1 cellular context compared by ENCODE assay signal in the genomic region with DNA sequence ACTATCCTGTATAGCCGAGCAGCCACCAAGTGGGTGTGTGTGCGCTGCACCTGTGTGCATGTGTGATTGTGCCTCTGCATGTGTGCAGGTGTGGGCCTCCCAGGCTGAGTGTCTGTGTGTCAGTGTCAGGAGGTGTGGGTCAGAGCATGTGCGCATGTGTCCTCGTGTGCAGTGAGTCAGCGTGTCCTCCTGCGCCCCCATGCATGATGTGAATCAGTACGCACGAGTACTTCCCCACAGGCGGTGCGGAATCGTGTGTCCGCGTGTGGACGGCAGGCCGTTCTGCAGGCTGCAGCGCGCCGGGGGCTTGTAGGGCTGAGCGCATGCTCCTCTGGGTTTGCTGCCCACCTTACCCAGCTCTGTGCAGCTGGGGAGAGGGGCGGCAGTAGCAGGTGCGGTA.
TF ChIP-seq lines count a peak whose summit lies in the region.

No MANE protein-coding gene starts in this region.

TF ChIP-seq in GM23338, 12 proteins besides CTCF, POLR2A, EP300 and RAD21:
- TF ChIP-seq, protein P1, sequence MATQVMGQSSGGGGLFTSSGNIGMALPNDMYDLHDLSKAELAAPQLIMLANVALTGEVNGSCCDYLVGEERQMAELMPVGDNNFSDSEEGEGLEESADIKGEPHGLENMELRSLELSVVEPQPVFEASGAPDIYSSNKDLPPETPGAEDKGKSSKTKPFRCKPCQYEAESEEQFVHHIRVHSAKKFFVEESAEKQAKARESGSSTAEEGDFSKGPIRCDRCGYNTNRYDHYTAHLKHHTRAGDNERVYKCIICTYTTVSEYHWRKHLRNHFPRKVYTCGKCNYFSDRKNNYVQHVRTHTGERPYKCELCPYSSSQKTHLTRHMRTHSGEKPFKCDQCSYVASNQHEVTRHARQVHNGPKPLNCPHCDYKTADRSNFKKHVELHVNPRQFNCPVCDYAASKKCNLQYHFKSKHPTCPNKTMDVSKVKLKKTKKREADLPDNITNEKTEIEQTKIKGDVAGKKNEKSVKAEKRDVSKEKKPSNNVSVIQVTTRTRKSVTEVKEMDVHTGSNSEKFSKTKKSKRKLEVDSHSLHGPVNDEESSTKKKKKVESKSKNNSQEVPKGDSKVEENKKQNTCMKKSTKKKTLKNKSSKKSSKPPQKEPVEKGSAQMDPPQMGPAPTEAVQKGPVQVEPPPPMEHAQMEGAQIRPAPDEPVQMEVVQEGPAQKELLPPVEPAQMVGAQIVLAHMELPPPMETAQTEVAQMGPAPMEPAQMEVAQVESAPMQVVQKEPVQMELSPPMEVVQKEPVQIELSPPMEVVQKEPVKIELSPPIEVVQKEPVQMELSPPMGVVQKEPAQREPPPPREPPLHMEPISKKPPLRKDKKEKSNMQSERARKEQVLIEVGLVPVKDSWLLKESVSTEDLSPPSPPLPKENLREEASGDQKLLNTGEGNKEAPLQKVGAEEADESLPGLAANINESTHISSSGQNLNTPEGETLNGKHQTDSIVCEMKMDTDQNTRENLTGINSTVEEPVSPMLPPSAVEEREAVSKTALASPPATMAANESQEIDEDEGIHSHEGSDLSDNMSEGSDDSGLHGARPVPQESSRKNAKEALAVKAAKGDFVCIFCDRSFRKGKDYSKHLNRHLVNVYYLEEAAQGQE (IDR thresholded peaks at IDR 0.05; ENCODE audit: unreplicated experiment), result no peak
- TF ChIP-seq JUNB (IDR thresholded peaks at IDR 0.05; ENCODE audit: unreplicated experiment) (no peak), CREB1 (CRISPR knock-in tag; IDR thresholded peaks at IDR 0.05; ENCODE audit: low read depth) (no peak), ZNF114 (CRISPR knock-in tag; IDR thresholded peaks at IDR 0.05) (no peak), EZH2 (IDR thresholded peaks at IDR 0.05; ENCODE audit: low read depth, unreplicated experiment) (no peak), ZNF331 (CRISPR knock-in tag; IDR thresholded peaks at IDR 0.05; ENCODE audit: low read depth) (no peak)
- TF ChIP-seq, protein P2, sequence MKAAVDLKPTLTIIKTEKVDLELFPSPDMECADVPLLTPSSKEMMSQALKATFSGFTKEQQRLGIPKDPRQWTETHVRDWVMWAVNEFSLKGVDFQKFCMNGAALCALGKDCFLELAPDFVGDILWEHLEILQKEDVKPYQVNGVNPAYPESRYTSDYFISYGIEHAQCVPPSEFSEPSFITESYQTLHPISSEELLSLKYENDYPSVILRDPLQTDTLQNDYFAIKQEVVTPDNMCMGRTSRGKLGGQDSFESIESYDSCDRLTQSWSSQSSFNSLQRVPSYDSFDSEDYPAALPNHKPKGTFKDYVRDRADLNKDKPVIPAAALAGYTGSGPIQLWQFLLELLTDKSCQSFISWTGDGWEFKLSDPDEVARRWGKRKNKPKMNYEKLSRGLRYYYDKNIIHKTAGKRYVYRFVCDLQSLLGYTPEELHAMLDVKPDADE (IDR thresholded peaks at IDR 0.05), result no peak
